ENCODE assay signal across 15 cellular contexts in the genomic region with DNA sequence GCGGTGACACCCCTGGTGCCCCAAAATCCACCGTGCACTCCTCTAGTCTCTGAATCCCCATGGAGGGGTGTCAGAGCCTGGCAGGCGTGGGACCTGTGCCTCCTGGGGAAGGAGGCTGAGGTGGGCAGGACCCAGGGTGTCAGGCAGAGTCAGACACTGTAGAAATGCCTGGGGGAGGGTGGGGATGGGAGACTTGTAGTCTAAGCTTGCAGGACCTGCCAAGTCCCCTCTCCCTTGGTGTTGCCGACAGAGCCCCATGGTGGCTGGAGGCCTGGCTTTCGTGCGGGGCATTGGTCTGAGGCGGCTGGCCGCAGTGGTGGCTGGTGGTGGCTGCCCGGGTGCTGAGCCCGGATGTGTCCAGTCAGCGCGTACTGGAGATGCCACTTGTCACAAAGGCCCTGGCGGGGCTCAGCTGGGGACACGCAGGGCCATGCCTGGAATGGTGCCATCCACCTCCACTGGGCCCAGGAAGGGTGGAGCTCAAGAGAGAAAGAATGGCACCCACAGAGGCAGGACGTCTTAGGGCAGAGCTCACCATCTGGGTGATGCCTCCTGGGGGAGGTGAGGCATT.
A peak's percentile ranks its signal among the peaks of the same experiment; 100 is the strongest.
DNase-seq lines count a peak whose midpoint lies in the region; TF ChIP-seq lines count a peak whose summit lies in the region.
"Had no signal": no experiment of that assay in that cellular context is flagged by ENCODE, and none has a peak within 500 bp of the region (broad histone marks: within the 10 kb centered on the region; RNA-seq: fewer than 3 reads in every experiment).

No MANE protein-coding gene starts in this region.

- H3K4me1 ChIP-seq in endodermal cell (ENCODE audit: control insufficient read depth, insufficient read depth, low read length) (peaks cover 10% of the 10 kb centered on the region), thyroid gland (no peaks in the 10 kb centered on the region), esophagus muscularis mucosa (no peaks in the 10 kb centered on the region)

- H3K36me3 Mint-ChIP-seq in chondrocyte (ENCODE audit: low read depth) (no peaks in the 10 kb centered on the region), endodermal cell (ENCODE audit: low read depth) (no peaks in the 10 kb centered on the region)
- H3K36me3 Mint-ChIP-seq: CD8-positive, alpha-beta memory T cell had no signal

- peak; percentile 91 for DNase-seq in chondrocyte (ENCODE audit: low spot score)
- DNase-seq in endodermal cell = peak; percentile 33
- DNase-seq in posterior vena cava (ENCODE audit: low spot score) = peak; percentile 63
- DNase-seq in thyroid gland = peak; percentile 46 to 54
- DNase-seq in DMS 273 treated with DMSO at 0.1 percent for 48 hours (lab: John Stamatoyannopoulos, UW) = no peak
- no peak for DNase-seq in esophagus muscularis mucosa (ENCODE audit: extremely low spot score)
- no peak for DNase-seq in 8988T
- DNase-seq: AML-193; CD8-positive, alpha-beta memory T cell; DMS53; GF-D8; GOT3; H9 had no signal

- no peak overlapping the region for H3K4me3 ChIP-seq in endodermal cell (ENCODE audit: low read length)
- H3K4me3 ChIP-seq in thyroid gland (replicated peaks in 1 of 3) = no peak overlapping the region
- H3K4me3 ChIP-seq in esophagus muscularis mucosa = no peak overlapping the region
- H3K4me3 ChIP-seq: BLaER1 had no signal

- H3K4me1 Mint-ChIP-seq in chondrocyte (ENCODE audit: low read depth) (no peaks in the 10 kb centered on the region), endodermal cell (peaks cover 18% of the 10 kb centered on the region)
- H3K4me1 Mint-ChIP-seq: CD8-positive, alpha-beta memory T cell had no signal

- H3K27me3 ChIP-seq in endodermal cell (ENCODE audit: control insufficient read depth, insufficient read depth, low read length, poor library complexity, severe bottlenecking) (peaks cover 4% of the 10 kb centered on the region), thyroid gland (no peaks in the 10 kb centered on the region), esophagus muscularis mucosa (peaks cover 0 to 8% (median 0%) of the 10 kb centered on the region in 4 donors)
- H3K27me3 ChIP-seq: BLaER1 had no signal

- H3K27ac Mint-ChIP-seq in chondrocyte (ENCODE audit: unreplicated experiment) = no peak overlapping the region
- H3K27ac Mint-ChIP-seq in endodermal cell = no peak overlapping the region

- no peaks in the 10 kb centered on the region for H3K36me3 ChIP-seq in endodermal cell (ENCODE audit: control insufficient read depth, insufficient read depth, low read length)
- H3K36me3 ChIP-seq in thyroid gland = no peaks in the 10 kb centered on the region
- no peaks in the 10 kb centered on the region for H3K36me3 ChIP-seq in esophagus muscularis mucosa
- H3K36me3 ChIP-seq: BLaER1 had no signal

- H3K9me3 ChIP-seq in endodermal cell (ENCODE audit: control insufficient read depth, low read length) (no peaks in the 10 kb centered on the region), thyroid gland (no peaks in the 10 kb centered on the region), esophagus muscularis mucosa (no peaks in the 10 kb centered on the region)
- H3K9me3 ChIP-seq: BLaER1, Caco-2 had no signal

- H3K27me3 Mint-ChIP-seq in chondrocyte (ENCODE audit: low read depth) = peaks cover 11% of the 10 kb centered on the region
- H3K27me3 Mint-ChIP-seq in endodermal cell (ENCODE audit: insufficient read depth) = peaks cover 2% of the 10 kb centered on the region

- no peak overlapping the region for H3K9ac ChIP-seq in endodermal cell (ENCODE audit: extremely low read depth, low read length, poor library complexity, severe bottlenecking)
- H3K9ac ChIP-seq: BLaER1 had no signal

- TF ChIP-seq POLR2A in thyroid gland (IDR thresholded peaks at IDR 0.05) (no peak), esophagus muscularis mucosa (IDR thresholded peaks at IDR 0.05; ENCODE audit: low read depth) (no peak)

- no peaks in the 10 kb centered on the region for H3K9me3 Mint-ChIP-seq in chondrocyte (ENCODE audit: low read depth)
- H3K9me3 Mint-ChIP-seq in endodermal cell = no peaks in the 10 kb centered on the region
- H3K9me3 Mint-ChIP-seq: CD8-positive, alpha-beta memory T cell; H9 had no signal

- intact Hi-C loops in posterior vena cava (cut with DNase I) = loop anchor here in 1 of 2 donors (10.0 kb wide), 1 partner anchor 395 kb away; no protein-coding TSS in a partner anchor
- intact Hi-C loops in thyroid gland (cut with DNase I) = no loop called here
- intact Hi-C loops in esophagus muscularis mucosa (cut with DNase I) = no loop called here

- no peak overlapping the region for H3K27ac ChIP-seq in endodermal cell (ENCODE audit: low read depth, low read length)
- H3K27ac ChIP-seq in thyroid gland = no peak overlapping the region
- H3K27ac ChIP-seq in esophagus muscularis mucosa (replicated peaks in 1 of 4) = no peak overlapping the region
- H3K27ac ChIP-seq: BLaER1 had no signal

- H3K4me3 Mint-ChIP-seq in chondrocyte (ENCODE audit: unreplicated experiment) (no peak overlapping the region), endodermal cell (no peak overlapping the region)
- H3K4me3 Mint-ChIP-seq: CD8-positive, alpha-beta memory T cell; H9 had no signal

- 93 to 94% methylated on average over 4 to 15 of the region's 15 CpGs for WGBS in endodermal cell (ENCODE audit: insufficient coverage in 1 of 2, insufficient read length in 1 of 2), 2 experiments
- WGBS in thyroid gland, 2 donors = 53 to 79% methylated on average over 13 to 15 of the region's 15 CpGs
- 94% methylated on average over 3 of the region's 15 CpGs for WGBS in esophagus muscularis mucosa

- no peak for TF ChIP-seq EP300 in esophagus muscularis mucosa (IDR thresholded peaks at IDR 0.05)

- TF ChIP-seq CTCF in chondrocyte (IDR thresholded peaks at IDR 0.05) (no peak), endodermal cell (conservative IDR thresholded peaks at IDR 0.05) (no peak), thyroid gland (IDR thresholded peaks at IDR 0.05) (no peak), esophagus muscularis mucosa (IDR thresholded peaks at IDR 0.05) (no peak)

Comparison
In these comparisons a context has a peak if more than half of its experiments do, and no peak if none do; other contexts are left out.
1. DNase-seq: peak in chondrocyte (single experiment), endodermal cell (single experiment), posterior vena cava (single experiment) and thyroid gland (2 of 2); none in DMS 273 treated with DMSO at 0.1 percent for 48 hours (single experiment), esophagus muscularis mucosa (single experiment) and 8988T (single experiment).